ENCODE assay signal across 13 cellular contexts in the genomic region with DNA sequence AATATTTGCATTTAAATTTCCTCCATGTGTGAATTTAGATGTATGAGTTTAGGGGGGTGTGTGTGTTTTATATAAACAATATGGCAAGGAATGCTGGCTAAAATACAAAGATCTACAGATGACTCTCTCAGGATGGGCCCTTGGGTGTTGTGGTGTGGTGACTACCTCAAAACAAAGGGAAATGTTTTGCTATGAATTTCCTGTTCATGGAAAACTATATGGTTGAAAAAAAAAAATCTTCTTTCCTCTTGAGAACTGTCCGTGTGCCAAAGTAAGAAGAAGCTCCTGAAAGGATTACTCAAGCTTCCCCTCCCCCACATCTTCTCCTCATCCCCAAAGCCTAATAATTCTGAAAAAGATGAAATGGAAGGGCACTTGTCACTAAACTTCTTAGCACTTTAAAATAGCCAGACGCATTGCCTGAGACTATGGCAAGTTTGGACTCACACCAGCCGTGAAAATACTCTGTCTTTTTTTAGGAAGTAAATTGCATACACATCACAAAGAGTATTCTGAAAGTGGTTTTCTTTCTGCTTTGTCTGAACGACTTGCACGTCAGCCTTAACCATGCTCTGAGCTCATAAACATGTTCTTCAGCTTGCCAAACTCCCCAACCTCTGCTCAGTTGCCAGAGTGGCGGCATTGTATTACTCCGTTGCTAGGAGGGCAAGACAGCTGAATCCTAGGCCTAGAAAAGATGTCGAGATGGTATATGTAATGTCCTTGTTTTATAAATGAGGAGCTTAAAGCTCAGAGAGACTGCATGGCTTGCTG.
DNase-seq lines count a peak whose midpoint lies in the region; ATAC-seq and TF ChIP-seq lines count a peak whose summit lies in the region.
"Had no signal": no experiment of that assay in that cellular context is flagged by ENCODE, and none has a peak within 500 bp of the region (broad histone marks: within the 10 kb centered on the region; RNA-seq: fewer than 3 reads in every experiment).

No MANE protein-coding gene starts in this region.

- intact Hi-C loops in esophagus squamous epithelium (cut with DNase I): no loop called here

- TF ChIP-seq CTCF in esophagus squamous epithelium (IDR thresholded peaks at IDR 0.05) (no peak), nephron (IDR thresholded peaks at IDR 0.05; ENCODE audit: unreplicated experiment in 3 of 3) (no peak)

- H3K4me1 ChIP-seq in ACC112 (ENCODE audit: control insufficient read depth, insufficient read depth, low read length, unreplicated experiment): peaks cover 29% of the 10 kb centered on the region
- peaks cover 4 to 39% (median 9%) of the 10 kb centered on the region in 3 donors for H3K4me1 ChIP-seq in esophagus squamous epithelium

- no peaks in the 10 kb centered on the region for H3K36me3 Mint-ChIP-seq in nephron (ENCODE audit: low read depth)

- ATAC-seq in HG03045 (IDR thresholded peaks at IDR 0.05; ENCODE audit: unreplicated experiment) (no peak), HG02840 (IDR thresholded peaks at IDR 0.05; ENCODE audit: low FRiP score, unreplicated experiment) (no peak), GM21576 (IDR thresholded peaks at IDR 0.05; ENCODE audit: unreplicated experiment) (no peak)
- ATAC-seq: effector memory CD8-positive, alpha-beta T cell; HCT116 had no signal

- H3K27me3 Mint-ChIP-seq in nephron (ENCODE audit: low read depth): no peaks in the 10 kb centered on the region

- DNase-seq in M059J (ENCODE audit: low read depth): peak; percentile 67
- no peak for DNase-seq in esophagus squamous epithelium (lab: John Stamatoyannopoulos, UW)
- DNase-seq in SKM-1 (lab: John Stamatoyannopoulos, UW; ENCODE audit: unreplicated experiment): no peak
- DNase-seq: activated effector memory CD4-positive, alpha-beta T cell treated with Interleukin-2 at 50 U/mL for 16 hours; effector memory CD8-positive, alpha-beta T cell; NCI-H524 had no signal

- H3K27me3 ChIP-seq in ACC112 (ENCODE audit: insufficient read depth, low read length): no peaks in the 10 kb centered on the region
- H3K27me3 ChIP-seq in esophagus squamous epithelium: no peaks in the 10 kb centered on the region

- H3K4me1 Mint-ChIP-seq in nephron: peaks cover 36% of the 10 kb centered on the region

- H3K27ac Mint-ChIP-seq in nephron: peak overlapping the region; percentile 70 to 90 (median 79)
- H3K27ac Mint-ChIP-seq: effector memory CD8-positive, alpha-beta T cell had no signal

- no peaks in the 10 kb centered on the region for H3K9me3 ChIP-seq in esophagus squamous epithelium

- H3K4me3 ChIP-seq in ACC112 (ENCODE audit: low read depth, low read length) (no peak overlapping the region), esophagus squamous epithelium (no peak overlapping the region)

- TF ChIP-seq POLR2A in esophagus squamous epithelium (IDR thresholded peaks at IDR 0.05): no peak

- H3K36me3 ChIP-seq in ACC112 (ENCODE audit: insufficient read depth, low read length) (no peaks in the 10 kb centered on the region), esophagus squamous epithelium (no peaks in the 10 kb centered on the region)

- no peaks in the 10 kb centered on the region for H3K79me2 ChIP-seq in ACC112 (ENCODE audit: control insufficient read depth, insufficient read depth, low read length, unreplicated experiment)

- peak overlapping the region; percentile 42 for H2AFZ ChIP-seq in ACC112 (ENCODE audit: low read length, unreplicated experiment)

- H3K4me3 Mint-ChIP-seq in nephron: no peak overlapping the region
- H3K4me3 Mint-ChIP-seq: effector memory CD8-positive, alpha-beta T cell had no signal

- H3K27ac ChIP-seq in ACC112 (ENCODE audit: low read depth, low read length): peak overlapping the region; percentile 77
- H3K27ac ChIP-seq in esophagus squamous epithelium: peak overlapping the region in 3 of 4 donors; percentile 29 to 69 (median 47)
- H3K27ac ChIP-seq: C4-2B had no signal

- H3K9me3 Mint-ChIP-seq in nephron: no peaks in the 10 kb centered on the region
- H3K9me3 Mint-ChIP-seq: effector memory CD8-positive, alpha-beta T cell had no signal

- whole genome bisulfite sequencing in esophagus squamous epithelium, 2 donors: 28 to 37% methylated on average over 8 of the region's 8 CpGs
